Comparison of ENCODE assay signal across 3 cellular contexts in the genomic region with DNA sequence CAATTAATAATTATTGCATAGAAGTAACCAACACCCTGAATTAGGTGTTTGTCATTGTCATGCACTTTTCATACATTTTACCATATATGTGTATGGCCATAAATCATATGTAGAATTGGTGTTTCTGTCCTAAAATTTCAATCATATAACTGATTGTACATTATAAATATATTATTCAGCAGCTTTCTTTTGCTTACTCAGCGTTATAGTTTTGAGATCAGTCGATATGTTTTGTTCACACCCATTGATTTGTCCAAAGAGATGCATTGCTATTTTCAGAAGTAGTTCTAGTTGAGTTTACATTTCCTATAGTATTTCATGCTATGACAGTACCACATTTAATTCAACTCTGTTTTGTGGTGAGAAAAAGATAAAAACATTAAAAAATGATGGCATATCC.
TF ChIP-seq lines count a peak whose summit lies in the region.

No MANE protein-coding gene starts in this region.

TF ChIP-seq in A549, 52 proteins besides CTCF, POLR2A, EP300 and RAD21:
- TF ChIP-seq MAFK (IDR thresholded peaks at IDR 0.05; ENCODE audit: partially characterized antibody) (peak; percentile 60), ZSCAN20 (CRISPR knock-in tag; IDR thresholded peaks at IDR 0.05) (no peak)

TF ChIP-seq in IMR-90, 13 proteins besides CTCF, POLR2A, EP300 and RAD21:
- TF ChIP-seq MAFK (IDR thresholded peaks at IDR 0.05; ENCODE audit: low read depth, low read length) (peak; percentile 93), CHD1 (IDR thresholded peaks at IDR 0.05; ENCODE audit: low read depth, low read length) (no peak)

TF ChIP-seq in H1, 55 proteins besides CTCF, POLR2A, EP300 and RAD21:
- no peak for TF ChIP-seq HDAC2 (IDR thresholded peaks at IDR 0.05; ENCODE audit: borderline replicate concordance in 1 of 2, low read depth in 2 of 2, low read length in 2 of 2)
- TF ChIP-seq MAFK (IDR thresholded peaks at IDR 0.05; ENCODE audit: low read depth, low read length), result peak; percentile 66; the same call in 1 of the 2 replicates
